ENCODE assay signal across 18 cellular contexts in the genomic region with DNA sequence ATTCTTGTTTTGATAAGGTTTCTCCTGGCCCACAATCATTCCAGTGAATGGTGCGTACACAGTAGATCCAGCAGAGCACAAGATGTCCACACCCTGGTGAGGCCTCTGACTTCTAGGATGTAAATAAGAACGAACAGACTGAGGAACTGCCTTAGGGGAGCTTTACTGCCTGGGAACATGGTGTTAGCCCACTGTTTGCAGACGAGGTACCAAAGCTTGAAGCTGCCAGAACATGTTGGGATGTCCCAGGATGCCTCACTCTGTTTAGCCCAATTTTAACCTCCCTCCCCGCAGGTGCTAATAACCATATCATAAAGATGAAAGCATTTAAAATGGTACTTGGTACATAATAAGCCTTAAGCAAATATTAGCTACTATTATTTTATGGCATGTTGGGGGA. TPM values are rescaled to one million over a fixed set of nuclear protein-coding genes. Genes with fewer than 3 reads are reported as not detected.
A peak's percentile ranks its signal among the peaks of the same experiment; 100 is the strongest.
DNase-seq lines count a peak whose midpoint lies in the region; ATAC-seq, FAIRE-seq and TF ChIP-seq lines count a peak whose summit lies in the region.
"Had no signal": no experiment of that assay in that cellular context is flagged by ENCODE, and none has a peak within 500 bp of the region (broad histone marks: within the 10 kb centered on the region; RNA-seq: fewer than 3 reads in every experiment).

No MANE protein-coding gene starts in this region.

- in situ Hi-C loops in IMR-90 (cut with MboI; ENCODE audit: low sequenced_read_pairs) = no loop called here

- FAIRE-seq in small intestine (lab: Jason Lieb, UNC) (no peak), frontal cortex (lab: Jason Lieb, UNC) (no peak)
- FAIRE-seq: A549, HepG2, HTR-8/SVneo had no signal

- H3K4me3 Mint-ChIP-seq in Caco-2 (ENCODE audit: unreplicated experiment) = no peak overlapping the region
- no peak overlapping the region for H3K4me3 Mint-ChIP-seq in activated CD8-positive, alpha-beta T cell treated with anti-CD3 and anti-CD28 coated beads for 36 hours
- H3K4me3 Mint-ChIP-seq: CD4-positive, alpha-beta memory T cell; HFFc6 had no signal

- H3K27me3 ChIP-seq in Caco-2 (replicated peaks; ENCODE audit: control insufficient read depth, insufficient read depth, low read length) (no peaks in the 10 kb centered on the region), IMR-90 (ENCODE audit: control insufficient read depth, insufficient read depth, low read length) (no peaks in the 10 kb centered on the region), hepatocyte (no peaks in the 10 kb centered on the region), small intestine (ENCODE audit: control insufficient read depth in 2 of 2, insufficient read depth in 2 of 2, low read length in 2 of 2) (no peaks in the 10 kb centered on the region)
- H3K27me3 ChIP-seq: BE2C had no signal

- H3K9me3 Mint-ChIP-seq in Caco-2 (ENCODE audit: unreplicated experiment) = no peaks in the 10 kb centered on the region
- no peaks in the 10 kb centered on the region for H3K9me3 Mint-ChIP-seq in activated CD8-positive, alpha-beta T cell treated with anti-CD3 and anti-CD28 coated beads for 36 hours
- H3K9me3 Mint-ChIP-seq: CD4-positive, alpha-beta memory T cell; HFFc6 had no signal

- no peaks in the 10 kb centered on the region for H3K79me1 ChIP-seq in IMR-90 (ENCODE audit: low read depth in 1 of 2, low read length in 2 of 2)

- no peak overlapping the region for H3K56ac ChIP-seq in IMR-90 (ENCODE audit: extremely low read depth, insufficient read depth, low read length)

- H3K9me1 ChIP-seq in IMR-90 (ENCODE audit: insufficient read depth, low read length) = no peaks in the 10 kb centered on the region; the same call in 1 of the 2 replicates

- no peak overlapping the region for H4K91ac ChIP-seq in IMR-90 (ENCODE audit: insufficient read depth, low read depth, low read length)

- no peak overlapping the region for H3K4me2 ChIP-seq in IMR-90 (ENCODE audit: low read depth, low read length)
- H3K4me2 ChIP-seq in hepatocyte = peak overlapping the region; percentile 21
- H3K4me2 ChIP-seq: A549 had no signal

- H3K23ac ChIP-seq in IMR-90 (ENCODE audit: low read depth, low read length) = no peak overlapping the region

- intact Hi-C loops in Caco-2 (cut with micrococcal nuclease; ENCODE audit: unreplicated experiment) = loop anchor here (1.0 to 2.0 kb wide), 6 partner anchors 20 to 147 kb away; no protein-coding TSS in a partner anchor
- intact Hi-C loops in IMR-90 (cut with micrococcal nuclease) = no loop called here
- intact Hi-C loops in activated CD8-positive, alpha-beta T cell treated with anti-CD3 and anti-CD28 coated beads for 36 hours (cut with micrococcal nuclease) = no loop called here

- TF ChIP-seq POLR2A in IMR-90 (IDR thresholded peaks at IDR 0.05; ENCODE audit: low read depth, low read length) = no peak

- no peak overlapping the region for H3K9ac ChIP-seq in IMR-90 (ENCODE audit: low read depth, low read length)

- H3K36me3 ChIP-seq in Caco-2 (ENCODE audit: control insufficient read depth, insufficient read depth, low read length) (no peaks in the 10 kb centered on the region), IMR-90 (ENCODE audit: control insufficient read depth, insufficient read depth, low read length) (no peaks in the 10 kb centered on the region), hepatocyte (replicated peaks; ENCODE audit: insufficient read depth, low read depth) (no peaks in the 10 kb centered on the region), small intestine (ENCODE audit: control insufficient read depth in 2 of 2, insufficient read depth in 2 of 2, low read length in 2 of 2) (no peaks in the 10 kb centered on the region)
- H3K36me3 ChIP-seq: BE2C had no signal

- TF ChIP-seq CTCF in Caco-2 (IDR thresholded peaks at IDR 0.05; ENCODE audit: insufficient read depth in 1 of 2, low read depth in 1 of 2, low read length in 1 of 2, severe bottlenecking in 1 of 2, unreplicated experiment in 1 of 2) = no peak
- TF ChIP-seq CTCF in IMR-90 (conservative IDR thresholded peaks at IDR 0.05; ENCODE audit: low read depth, low read length) = no peak
- TF ChIP-seq CTCF in hepatocyte (IDR thresholded peaks at IDR 0.05; ENCODE audit: poor library complexity) = no peak
- no peak for TF ChIP-seq CTCF in activated CD8-positive, alpha-beta T cell treated with anti-CD3 and anti-CD28 coated beads for 36 hours (IDR thresholded peaks at IDR 0.05)

- H3K18ac ChIP-seq in IMR-90 (ENCODE audit: low read depth, low read length) = peak overlapping the region; percentile 46; the same call in 1 of the 2 replicates

- no peak overlapping the region for H4K5ac ChIP-seq in IMR-90 (ENCODE audit: low read depth, low read length)

- H2AK9ac ChIP-seq in IMR-90 (replicated peaks; ENCODE audit: low read depth, low read length, poor library complexity) = no peak overlapping the region

- no peak overlapping the region for H2BK5ac ChIP-seq in IMR-90 (ENCODE audit: low read depth, low read length, poor library complexity, severe bottlenecking)

- 0 out of 2 replicates have a peak overlapping the region, but pooled peaks have one; percentile 51 for H2BK20ac ChIP-seq in IMR-90 (ENCODE audit: low read depth, low read length)

- dilution Hi-C loops in IMR-90 (cut with HindIII; ENCODE audit: low sequenced_read_pairs, unreplicated experiment) = no loop called here

- H3K27ac ChIP-seq in IMR-90 (ENCODE audit: insufficient read depth, low read length) (no peak overlapping the region), hepatocyte (peak overlapping the region; percentile 20), small intestine (ENCODE audit: low read depth in 1 of 2, low read length in 1 of 2) (no peak overlapping the region)
- H3K27ac ChIP-seq: A549, C4-2B had no signal

- H3K4me3 ChIP-seq in Caco-2 (ENCODE audit: low read depth, low read length) = no peak overlapping the region
- H3K4me3 ChIP-seq in IMR-90 (ENCODE audit: insufficient read depth, low read depth, low read length) = no peak overlapping the region
- no peak overlapping the region for H3K4me3 ChIP-seq in hepatocyte
- H3K4me3 ChIP-seq in small intestine (ENCODE audit: low read depth in 1 of 2, low read length in 2 of 2) = no peak overlapping the region
- H3K4me3 ChIP-seq: A549 had no signal

- no peaks in the 10 kb centered on the region for H3K27me3 Mint-ChIP-seq in Caco-2 (ENCODE audit: insufficient read depth, unreplicated experiment)
- peaks cover 9% of the 10 kb centered on the region for H3K27me3 Mint-ChIP-seq in activated CD8-positive, alpha-beta T cell treated with anti-CD3 and anti-CD28 coated beads for 36 hours

- no peaks in the 10 kb centered on the region for H3K9me2 ChIP-seq in hepatocyte (replicated peaks; ENCODE audit: insufficient read depth)

- H3K36me3 Mint-ChIP-seq in Caco-2 (ENCODE audit: insufficient read depth, unreplicated experiment) = no peaks in the 10 kb centered on the region
- no peaks in the 10 kb centered on the region for H3K36me3 Mint-ChIP-seq in activated CD8-positive, alpha-beta T cell treated with anti-CD3 and anti-CD28 coated beads for 36 hours (ENCODE audit: low read depth)
- H3K36me3 Mint-ChIP-seq: CD4-positive, alpha-beta memory T cell had no signal

- POLR2A ChIA-PET in Caco-2 (lab: Charles Lee) = interaction anchor here (0.7 kb wide), 1 partner anchor 77 kb away, joined by 3 read pairs; a partner anchor contains a TSS
- POLR2A ChIA-PET in IMR-90 (lab: Charles Lee; ENCODE audit: unreplicated experiment) = interaction anchor here (0.6 kb wide), 1 partner anchor 107 kb away, joined by 3 read pairs; no protein-coding TSS in a partner anchor
- POLR2A ChIA-PET in activated CD8-positive, alpha-beta T cell treated with anti-CD3 and anti-CD28 coated beads for 36 hours (lab: Charles Lee) = interaction anchor here (0.6 kb wide), 1 partner anchor 60 kb away, joined by 3 read pairs; no protein-coding TSS in a partner anchor

- H2AK5ac ChIP-seq in IMR-90 (ENCODE audit: low read depth, low read length) = peak overlapping the region; percentile 5; the same call in 1 of the 2 replicates

- peaks cover 25% of the 10 kb centered on the region for H3K4me1 ChIP-seq in Caco-2
- H3K4me1 ChIP-seq in IMR-90 (ENCODE audit: control insufficient read depth, insufficient read depth, low read length) = no peaks in the 10 kb centered on the region
- H3K4me1 ChIP-seq in hepatocyte (ENCODE audit: insufficient read depth) = peaks cover 4% of the 10 kb centered on the region
- H3K4me1 ChIP-seq in small intestine (ENCODE audit: control insufficient read depth in 2 of 2, insufficient read depth in 1 of 2, low read depth in 1 of 2, low read length in 1 of 2) = no peaks in the 10 kb centered on the region
- H3K4me1 ChIP-seq: A549, BE2C had no signal

- H2BK120ac ChIP-seq in IMR-90 (ENCODE audit: low read depth, low read length) = peak overlapping the region; percentile 1

- DNase-seq in Caco-2 = peak; percentile 79 to 88
- no peak for DNase-seq in IMR-90
- DNase-seq in hepatocyte (ENCODE audit: low spot score) = peak; percentile 28
- DNase-seq in small intestine = peak; percentile 3
- no peak for DNase-seq in frontal cortex (ENCODE audit: low spot score in 2 of 2)
- DNase-seq in activated CD8-positive, alpha-beta T cell treated with anti-CD3 and anti-CD28 coated beads for 36 hours = no peak
- DNase-seq: BE2C; CD4-positive, alpha-beta memory T cell; DMS 273 treated with DMSO at 0.1 percent for 48 hours; HCEC 1CT had no signal

- no peaks in the 10 kb centered on the region for H3K79me2 ChIP-seq in hepatocyte

- BruUV-seq in Caco-2 (replicated peaks; lab: Mats Ljungman, UMichigan) (no TSS peak), IMR-90 (replicated peaks; lab: Mats Ljungman, UMichigan) (no TSS peak)

- no peak for ATAC-seq in IMR-90 (ENCODE audit: low read depth)
- no peak for ATAC-seq in activated CD8-positive, alpha-beta T cell treated with anti-CD3 and anti-CD28 coated beads for 36 hours
- ATAC-seq: HepG2 had no signal

- H3K9me3 ChIP-seq in Caco-2 = no peaks in the 10 kb centered on the region
- H3K9me3 ChIP-seq in IMR-90 (ENCODE audit: control insufficient read depth, insufficient read depth, low read length) = no peaks in the 10 kb centered on the region
- H3K9me3 ChIP-seq in hepatocyte (ENCODE audit: low read depth) = no peaks in the 10 kb centered on the region
- H3K9me3 ChIP-seq in small intestine (ENCODE audit: control insufficient read depth, low read depth) = no peaks in the 10 kb centered on the region
- H3K9me3 ChIP-seq: A549, BE2C had no signal

- H3K4me1 Mint-ChIP-seq in Caco-2 (ENCODE audit: low read depth, unreplicated experiment) = peaks cover 16% of the 10 kb centered on the region
- no peaks in the 10 kb centered on the region for H3K4me1 Mint-ChIP-seq in activated CD8-positive, alpha-beta T cell treated with anti-CD3 and anti-CD28 coated beads for 36 hours (ENCODE audit: low read depth)
- H3K4me1 Mint-ChIP-seq: CD4-positive, alpha-beta memory T cell had no signal

- H2BK15ac ChIP-seq in IMR-90 (ENCODE audit: low read depth, low read length) = no peak overlapping the region

- H4K20me1 ChIP-seq in IMR-90 (ENCODE audit: insufficient read depth, low read length) = no peaks in the 10 kb centered on the region
- H4K20me1 ChIP-seq in hepatocyte (ENCODE audit: insufficient read depth, poor library complexity, severe bottlenecking) = no peaks in the 10 kb centered on the region

- no peak overlapping the region for H3K27ac Mint-ChIP-seq in Caco-2 (ENCODE audit: unreplicated experiment)
- H3K27ac Mint-ChIP-seq in activated CD8-positive, alpha-beta T cell treated with anti-CD3 and anti-CD28 coated beads for 36 hours = no peak overlapping the region
- H3K27ac Mint-ChIP-seq: HFFc6 had no signal

- H2AFZ ChIP-seq in IMR-90 (replicated peaks; ENCODE audit: low read length, poor library complexity) = no peak overlapping the region
- no peak overlapping the region for H2AFZ ChIP-seq in hepatocyte

- H4K8ac ChIP-seq in IMR-90 (ENCODE audit: low read depth in 2 of 2, low read length in 2 of 2) = no peak overlapping the region

- no peak overlapping the region for H3K14ac ChIP-seq in IMR-90 (replicated peaks; ENCODE audit: low read depth, low read length)

- CTCF ChIA-PET in Caco-2 (lab: Charles Lee) (interaction anchor here (0.6 to 1.3 kb wide), 11 partner anchors 10 to 223 kb away, joined by 3 to 7 read pairs (median 4); no protein-coding TSS in a partner anchor), IMR-90 (lab: Yijun Ruan, JAX) (interaction anchor here (0.8 to 1.1 kb wide), 3 partner anchors 36 to 68 kb away, joined by 3 to 8 read pairs (median 4); no protein-coding TSS in a partner anchor)
- CTCF ChIA-PET in activated CD8-positive, alpha-beta T cell treated with anti-CD3 and anti-CD28 coated beads for 36 hours (lab: Charles Lee) = interaction anchor here (1.5 kb wide), 1 partner anchor 131 kb away, joined by 3 read pairs; no protein-coding TSS in a partner anchor

- no peak for TF ChIP-seq RAD21 in IMR-90 (IDR thresholded peaks at IDR 0.05; ENCODE audit: low read length)

- H3K4ac ChIP-seq in IMR-90 (ENCODE audit: low read depth, low read length) = 0 out of 2 replicates have a peak overlapping the region, but pooled peaks have one; percentile 1

- no CpG with 5 or more reads among the region's 4 CpGs for WGBS in IMR-90 (ENCODE audit: extremely low coverage in 2 of 2, insufficient read length in 1 of 2), 2 experiments
- 49% methylated on average over 4 of the region's 4 CpGs for WGBS in hepatocyte (ENCODE audit: low lambda C conversion rate, missing lambda C conversion rate)
- 18 to 60% (median 33%) methylated on average over 4 of the region's 4 CpGs for WGBS in small intestine, 3 donors

RNA-seq across cellular contexts. Expression of a gene that starts 3.5 kb away (rescaled TPM):
- 0.51 and 0.70 TPM in 2 replicates for total RNA-seq in Caco-2 (2022)
- total RNA-seq in IMR-90 (2012; rRNA removed) = not detected in 2 replicates
- not detected in 2 replicates for polyA plus RNA-seq in IMR-90 (2012; rRNA removed)
- polyA plus RNA-seq in IMR-90 (2012; cell fraction: cytosol; rRNA removed) = not detected in 2 replicates
- not detected in 2 replicates for polyA plus RNA-seq in IMR-90 (2012; cell fraction: nucleus; rRNA removed; ENCODE audit: low replicate concordance)
- 25.0 and 29.6 TPM in 2 replicates for total RNA-seq in hepatocyte
- 6.3 and 12.3 TPM in 2 replicates for polyA plus RNA-seq in hepatocyte
- not detected for polyA plus RNA-seq in small intestine
- not detected for total RNA-seq in frontal cortex
- total RNA-seq in activated CD8-positive, alpha-beta T cell treated with anti-CD3 and anti-CD28 coated beads for 36 hours = not detected
- total RNA-seq: CD4-positive, alpha-beta memory T cell; Daoy; H4; HepG2; HFFc6 had no signal
- polyA plus RNA-seq: A549; AG04450; CD4-positive, alpha-beta memory T cell; HepG2 had no signal

RNA-seq across cellular contexts. Expression of a gene that starts 55.6 kb away (rescaled TPM):
- total RNA-seq in Caco-2 (2022) (0.79 TPM in 1 of 2 replicates, not detected in the other), IMR-90 (2012; rRNA removed) (not detected in 2 replicates), hepatocyte (not detected in 2 replicates), frontal cortex (not detected)
- polyA plus RNA-seq in IMR-90 (2012; rRNA removed) (not detected in 2 replicates), hepatocyte (not detected in 2 replicates), small intestine (not detected)
- polyA plus RNA-seq in IMR-90 (2012; cell fraction: cytosol; rRNA removed) = not detected in 2 replicates
- not detected in 2 replicates for polyA plus RNA-seq in IMR-90 (2012; cell fraction: nucleus; rRNA removed; ENCODE audit: low replicate concordance)
- total RNA-seq in activated CD8-positive, alpha-beta T cell treated with anti-CD3 and anti-CD28 coated beads for 36 hours = not detected
- total RNA-seq: CD4-positive, alpha-beta memory T cell; Daoy; H4; HepG2; HFFc6 had no signal
- polyA plus RNA-seq: A549; AG04450; CD4-positive, alpha-beta memory T cell; HepG2 had no signal

Comparison
In these comparisons a context has a peak if more than half of its experiments do, and no peak if none do; other contexts are left out.
1. DNase-seq: peak in Caco-2 (2 of 2), hepatocyte (single experiment) and small intestine (single experiment); none in IMR-90 (single experiment), frontal cortex (0 of 2) and activated CD8-positive, alpha-beta T cell treated with anti-CD3 and anti-CD28 coated beads for 36 hours (single experiment).
2. RNA of a gene that starts 3.5 kb away (total RNA-seq): 25.0 to 29.6 TPM in hepatocyte; 0.51 to 0.70 TPM in Caco-2, not detected in IMR-90, not detected in frontal cortex (single experiment) and not detected in activated CD8-positive, alpha-beta T cell treated with anti-CD3 and anti-CD28 coated beads for 36 hours; every median in the first group is over 10 times any median in the second.